In genomic region chrX:123422875-123423274, GRCh38 we compare ENCODE assay signal across 9 cellular contexts.
DNase-seq lines count a peak whose midpoint lies in the region; ATAC-seq and TF ChIP-seq lines count a peak whose summit lies in the region.
"Had no signal": no experiment of that assay in that cellular context is flagged by ENCODE, and none has a peak within 500 bp of the region (broad histone marks: within the 10 kb centered on the region; RNA-seq: fewer than 3 reads in every experiment).

No MANE protein-coding gene starts in this region.

- DNase-seq in NCI-H2171 treated with DMSO at 0.1 percent for 48 hours (lab: John Stamatoyannopoulos, UW) (peak; percentile 0), NCI-H2171 (lab: John Stamatoyannopoulos, UW) (no peak), NCI-H748 (lab: John Stamatoyannopoulos, UW; ENCODE audit: unreplicated experiment) (peak; percentile 42), epithelial cell of esophagus (ENCODE audit: low read depth) (peak; percentile 32), renal cortical epithelial cell (ENCODE audit: low read depth) (peak; percentile 29)
- DNase-seq: CD4-positive, CD25-positive, alpha-beta regulatory T cell had no signal

- peak; percentile 76 for TF ChIP-seq CTCF in epithelial cell of esophagus (IDR thresholded peaks at IDR 0.05; ENCODE audit: insufficient read depth, low read depth, low read length, missing control alignments)

- no peak for ATAC-seq in HG03139 (IDR thresholded peaks at IDR 0.05; ENCODE audit: unreplicated experiment)
- no peak for ATAC-seq in HG02885 (IDR thresholded peaks at IDR 0.05; ENCODE audit: poor library complexity, unreplicated experiment)
- ATAC-seq in activated CD4-positive, CD25-positive, alpha-beta regulatory T cell treated with anti-CD3 and anti-CD28 coated beads, Interleukin-2, amount 50 U/mL, for 24 hours, result no peak

- H3K4me3 ChIP-seq in epithelial cell of esophagus (ENCODE audit: low read length), result no peak overlapping the region
